ENCODE assay signal across 9 cellular contexts in the genomic region with DNA sequence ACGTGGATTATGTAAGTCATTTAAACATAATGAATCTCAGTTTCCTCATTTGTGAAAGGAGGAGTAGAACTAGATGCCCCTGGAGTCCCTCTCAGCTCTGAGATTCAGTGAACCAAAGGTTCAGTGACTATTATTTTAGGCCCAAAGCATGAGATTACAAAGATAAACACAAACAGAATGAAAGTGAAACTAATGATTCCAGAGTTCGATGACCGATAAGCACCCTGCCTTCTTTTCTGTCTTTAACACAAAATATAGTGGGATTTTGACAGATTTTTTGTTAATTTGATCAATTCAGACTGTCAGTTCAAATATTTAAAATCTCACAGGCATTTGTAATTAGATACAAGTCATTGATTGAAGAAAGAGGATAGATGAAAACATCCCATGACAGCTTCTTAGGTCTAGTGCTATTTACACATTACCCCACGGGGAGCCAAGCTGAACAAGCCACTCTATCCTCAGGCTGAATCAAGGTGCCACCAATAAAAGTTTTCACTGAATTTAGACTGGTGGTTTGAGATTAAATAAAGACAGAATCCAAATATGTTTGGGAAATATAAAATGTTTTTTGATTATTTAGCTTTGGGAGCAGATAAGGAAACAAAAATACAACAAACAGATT.
A peak's percentile ranks its signal among the peaks of the same experiment; 100 is the strongest.
DNase-seq lines count a peak whose midpoint lies in the region; ATAC-seq, FAIRE-seq and TF ChIP-seq lines count a peak whose summit lies in the region.
"Had no signal": no experiment of that assay in that cellular context is flagged by ENCODE, and none has a peak within 500 bp of the region (broad histone marks: within the 10 kb centered on the region; RNA-seq: fewer than 3 reads in every experiment).

No MANE protein-coding gene starts in this region.

- H3K4me1 ChIP-seq in GM23248 (ENCODE audit: insufficient read depth), result peaks cover 13% of the 10 kb centered on the region
- peaks cover 4 to 42% (median 37%) of the 10 kb centered on the region in 4 donors for H3K4me1 ChIP-seq in esophagus muscularis mucosa
- no peaks in the 10 kb centered on the region for H3K4me1 ChIP-seq in small intestine (ENCODE audit: control insufficient read depth in 2 of 2, insufficient read depth in 1 of 2, low read depth in 1 of 2, low read length in 1 of 2)

- 3 to 6% methylated on average over 4 of the region's 4 CpGs for WGBS in GM23248 (ENCODE audit: low coverage in 1 of 2, low lambda C conversion rate in 2 of 2, missing lambda C conversion rate in 2 of 2), 2 experiments
- 34% methylated on average over 4 of the region's 4 CpGs for WGBS in esophagus muscularis mucosa
- WGBS in small intestine, 3 donors, result 1 to 6% (median 3%) methylated on average over 4 of the region's 4 CpGs

- H2AFZ ChIP-seq in GM23248, result peak overlapping the region; percentile 65

- H3K27me3 ChIP-seq in GM23248 (replicated peaks; ENCODE audit: insufficient read depth) (no peaks in the 10 kb centered on the region), esophagus muscularis mucosa (no peaks in the 10 kb centered on the region), small intestine (ENCODE audit: control insufficient read depth in 2 of 2, insufficient read depth in 2 of 2, low read length in 2 of 2) (no peaks in the 10 kb centered on the region)

- no peak for FAIRE-seq in small intestine (lab: Jason Lieb, UNC)
- FAIRE-seq: A204.1 had no signal

- H3K4me3 ChIP-seq in GM23248 (peak overlapping the region; percentile 77), NB4 (ENCODE audit: low read depth, low read length) (peak overlapping the region; percentile 67), esophagus muscularis mucosa (peak overlapping the region; percentile 36 to 45 (median 39)), small intestine (ENCODE audit: low read depth in 1 of 2, low read length in 2 of 2) (peak overlapping the region in 1 of 2 donors; percentile 17)

- H3K36me3 ChIP-seq in GM23248 (ENCODE audit: low read depth) (peaks cover 10% of the 10 kb centered on the region; the same call in 1 of the 2 replicates), esophagus muscularis mucosa (peaks cover 6 to 55% (median 30%) of the 10 kb centered on the region in 4 donors), small intestine (ENCODE audit: control insufficient read depth in 2 of 2, insufficient read depth in 2 of 2, low read length in 2 of 2) (peaks cover 4 to 7% of the 10 kb centered on the region in 2 donors)

- no peak for TF ChIP-seq POLR2A in NB4 (IDR thresholded peaks at IDR 0.05; ENCODE audit: extremely low read depth, insufficient read length)
- no peak for TF ChIP-seq POLR2A in esophagus muscularis mucosa (IDR thresholded peaks at IDR 0.05; ENCODE audit: low read depth)

- in situ Hi-C loops in GM23248 (cut with MboI), result loop anchor here (25.0 kb wide), 1 partner anchor 443 kb away; no protein-coding TSS in a partner anchor

- no peaks in the 10 kb centered on the region for H4K20me1 ChIP-seq in GM23248 (ENCODE audit: insufficient read depth)

- peak overlapping the region; percentile 97 for H3K4me2 ChIP-seq in GM23248 (ENCODE audit: unreplicated experiment)

- H3K9me3 ChIP-seq in GM23248 (ENCODE audit: low read depth) (no peaks in the 10 kb centered on the region), esophagus muscularis mucosa (no peaks in the 10 kb centered on the region), small intestine (ENCODE audit: control insufficient read depth, low read depth) (no peaks in the 10 kb centered on the region)

- no peaks in the 10 kb centered on the region for H3K79me2 ChIP-seq in GM23248 (ENCODE audit: insufficient read depth)

- H3K27ac ChIP-seq in GM23248 (peak overlapping the region; percentile 60), esophagus muscularis mucosa (replicated peaks in 1 of 4) (peak overlapping the region in 3 of 4 donors; percentile 32 to 59 (median 55)), small intestine (ENCODE audit: low read depth in 1 of 2, low read length in 1 of 2) (peak overlapping the region; percentile 14 to 81)

- peak; percentile 8 for DNase-seq in DMS53 (lab: John Stamatoyannopoulos, UW)
- DNase-seq in DMS53 treated with DMSO at 0.1 percent for 48 hours (lab: John Stamatoyannopoulos, UW; ENCODE audit: unreplicated experiment), result no peak
- peak; percentile 49 for DNase-seq in GM23248
- DNase-seq in NB4 (ENCODE audit: low read depth), result no peak
- no peak for DNase-seq in esophagus muscularis mucosa (ENCODE audit: extremely low spot score)
- DNase-seq in small intestine, result peak; percentile 47
- no peak for DNase-seq in anterior cingulate cortex (lab: John Stamatoyannopoulos, UW)

- no peak for ATAC-seq in esophagus mucosa

- no peak for TF ChIP-seq EP300 in esophagus muscularis mucosa (IDR thresholded peaks at IDR 0.05)

- no peaks in the 10 kb centered on the region for H3K9me2 ChIP-seq in GM23248 (ENCODE audit: insufficient read depth)

- TF ChIP-seq CTCF in NB4 (IDR thresholded peaks at IDR 0.05; ENCODE audit: low read depth, low read length), result no peak
- TF ChIP-seq CTCF in esophagus muscularis mucosa (IDR thresholded peaks at IDR 0.05), result no peak

- H3K9ac ChIP-seq in GM23248, result peak overlapping the region; percentile 79

- intact Hi-C loops in esophagus muscularis mucosa (cut with DNase I), result no loop called here

- H3F3A ChIP-seq in GM23248 (ENCODE audit: insufficient read depth), result peaks cover 16% of the 10 kb centered on the region; the same call in 1 of the 2 replicates

Comparison
In these comparisons a context has a peak if more than half of its experiments do, and no peak if none do; other contexts are left out.
1. DNase-seq: peak in DMS53 (single experiment), GM23248 (single experiment) and small intestine (single experiment); none in DMS53 treated with DMSO at 0.1 percent for 48 hours (single experiment), NB4 (single experiment), esophagus muscularis mucosa (single experiment) and anterior cingulate cortex (0 of 58).
2. Peak in every context shown above with its lines, with median percentiles within 50 percentile points of each other: H3K27ac ChIP-seq.